26 cellular contexts compared by ENCODE assay signal in the genomic region with DNA sequence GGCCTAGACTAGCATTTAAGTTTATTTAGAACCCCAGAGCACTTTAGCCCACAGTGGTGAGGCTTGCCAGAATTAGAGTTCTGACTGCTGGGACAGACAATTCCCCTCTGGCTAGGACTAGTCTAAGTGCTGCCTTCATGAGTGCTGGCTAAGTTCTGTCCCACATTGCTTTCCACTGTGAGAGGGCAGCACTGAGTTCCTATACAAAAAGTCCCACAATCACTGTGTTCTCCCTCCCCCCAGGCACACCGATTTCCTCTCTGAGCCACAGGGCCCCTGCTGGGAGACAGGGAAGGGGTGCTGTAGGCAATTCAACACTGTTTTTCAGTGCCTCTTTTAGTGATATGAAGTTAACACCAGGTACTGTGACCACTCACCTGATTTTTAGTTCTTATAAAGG.
"Had no signal": no experiment of that assay in that cellular context is flagged by ENCODE, and none has a peak within 500 bp of the region (broad histone marks: within the 10 kb centered on the region; RNA-seq: fewer than 3 reads in every experiment).

No MANE protein-coding gene starts in this region.

- H3K27ac ChIP-seq: adrenal gland, ascending aorta, brain microvascular endothelial cell, foreskin keratinocyte, testis, vagina, VCaP had no signal

- DNase-seq: activated CD4-positive, CD25-positive, alpha-beta regulatory T cell treated with anti-CD3 and anti-CD28 coated beads, Interleukin-2, amount 50 U/mL, for 72 hours; activated CD8-positive, alpha-beta memory T cell treated with anti-CD3 and anti-CD28 coated beads for 24 hours; activated CD8-positive, alpha-beta memory T cell treated with anti-CD3 and anti-CD28 coated beads, Interleukin-2, amount 50 U/mL, for 4 hours; activated naive CD4-positive, alpha-beta T cell; activated T-cell treated with anti-CD3 and anti-CD28 coated beads, Interleukin-2, amount 50 U/mL, for 24 hours; adrenal gland; brain microvascular endothelial cell; caudate nucleus; dermis blood vessel endothelial cell; effector CD8-positive, alpha-beta T cell; foreskin keratinocyte; left colon; mucosa of descending colon; retina; stimulated activated CD4-positive, alpha-beta T cell treated with anti-CD3 and anti-CD28 coated beads, Interleukin-4, amount 100 ng/mL, for 1 hour; stimulated activated naive CD4-positive, alpha-beta T cell; testis; trophoblast cell had no signal

- H3K36me3 ChIP-seq: adrenal gland, ascending aorta, brain microvascular endothelial cell, vagina had no signal

- H3K4me1 ChIP-seq: adrenal gland, ascending aorta, foreskin keratinocyte, testis, vagina had no signal

- H3K36me3 Mint-ChIP-seq: activated naive CD8-positive, alpha-beta T cell; memory B cell had no signal

- H3K27me3 ChIP-seq: adrenal gland, ascending aorta, brain microvascular endothelial cell, foreskin keratinocyte, testis, vagina had no signal

- H3K4me3 Mint-ChIP-seq: activated naive CD8-positive, alpha-beta T cell; activated T-cell treated with anti-CD3 and anti-CD28 coated beads, Interleukin-2, amount 50 U/mL, for 24 hours; memory B cell; neural crest cell; T-helper 2 cell treated with Interferon-gamma antibody and Interleukin-4, amounts not matched to agents 5 μg/mL and 100 μg/mL, for 36 hours had no signal

- H3K9me3 ChIP-seq: adrenal gland, ascending aorta, mucosa of descending colon, testis, vagina had no signal

- H3K27me3 Mint-ChIP-seq: activated T-cell treated with anti-CD3 and anti-CD28 coated beads, Interleukin-2, amount 50 U/mL, for 24 hours; memory B cell had no signal

- H3K4me1 Mint-ChIP-seq: memory B cell had no signal

- ATAC-seq: foreskin keratinocyte, left colon, mucosa of descending colon had no signal

- H3K4me3 ChIP-seq: adrenal gland, ascending aorta, mucosa of descending colon, testis, vagina had no signal

- H3K9me3 Mint-ChIP-seq: activated T-helper 2 cell treated with anti-CD3 and anti-CD28 coated beads, Interferon-gamma antibody, Interleukin-2, Interleukin-4, amounts not matched to agents 10 μg/mL and 5 μg/mL and 100 μg/mL, durations not matched to agents 14 hours and 24 hours and 36 hours; memory B cell; T-helper 2 cell treated with Interferon-gamma antibody and Interleukin-4, amounts not matched to agents 5 μg/mL and 100 μg/mL, for 36 hours had no signal

- H3K27ac Mint-ChIP-seq: activated naive CD8-positive, alpha-beta T cell; activated T-cell treated with anti-CD3 and anti-CD28 coated beads, Interleukin-2, amount 50 U/mL, for 24 hours; activated T-helper 2 cell treated with anti-CD3 and anti-CD28 coated beads, Interferon-gamma antibody, Interleukin-2, Interleukin-4, amounts not matched to agents 10 μg/mL and 5 μg/mL and 100 μg/mL, durations not matched to agents 14 hours and 24 hours and 36 hours; memory B cell; T-helper 2 cell treated with Interferon-gamma antibody and Interleukin-4, amounts not matched to agents 5 μg/mL and 100 μg/mL, for 36 hours had no signal
